ENCODE assay signal across 8 cellular contexts in genomic region chr4:38866973-38867477, GRCh38. TPM values are rescaled to one million over a fixed set of nuclear protein-coding genes. Genes with fewer than 3 reads are reported as not detected.
DNase-seq lines count a peak whose midpoint lies in the region; ATAC-seq and TF ChIP-seq lines count a peak whose summit lies in the region.

No MANE protein-coding gene starts in this region.

- H3K9me2 ChIP-seq in PC-9 (ENCODE audit: insufficient read depth), result no peaks in the 10 kb centered on the region

- CTCF ChIA-PET in PC-9 (lab: Charles Lee), result no interaction called here

- peak overlapping the region; percentile 83 for H2AFZ ChIP-seq in PC-9

- H3K27ac ChIP-seq in PC-9 (no peak overlapping the region), skin epidermis (peak overlapping the region; percentile 61 to 99 (median 95))

- H3K36me3 ChIP-seq in PC-9 (ENCODE audit: low read depth), result 0 out of 2 replicates have a peak, but pooled peaks cover 5% of the 10 kb centered on the region

- POLR2A ChIA-PET in PC-9 (lab: Charles Lee; ENCODE audit: unreplicated experiment), result interaction anchor here (0.6 kb wide), 1 partner anchor 589 kb away, joined by 6 read pairs; no protein-coding TSS in a partner anchor

- TF ChIP-seq CTCF in PC-9 (conservative IDR thresholded peaks at IDR 0.05) (no peak), fibroblast of mammary gland (conservative IDR thresholded peaks at IDR 0.05; ENCODE audit: control insufficient read depth, insufficient read depth, low read depth, low read length) (no peak)

- peaks cover 19% of the 10 kb centered on the region for H3K4me1 ChIP-seq in PC-9 (replicated peaks; ENCODE audit: insufficient read depth)

- ATAC-seq in GM21423 (IDR thresholded peaks at IDR 0.05; ENCODE audit: unreplicated experiment), result peak; percentile 16

- no peaks in the 10 kb centered on the region for H3K9me3 ChIP-seq in PC-9 (ENCODE audit: insufficient read depth, low read depth)

- H3K79me2 ChIP-seq in PC-9 (ENCODE audit: low read depth), result 0 out of 2 replicates have a peak, but pooled peaks cover 10% of the 10 kb centered on the region

- BruUV-seq in PC-9 (replicated peaks; lab: Mats Ljungman, UMichigan), result TSS peak; percentile 91

- no peaks in the 10 kb centered on the region for H4K20me1 ChIP-seq in PC-9 (ENCODE audit: insufficient read depth)

- peak overlapping the region; percentile 73 for H3K4me2 ChIP-seq in PC-9

- intact Hi-C loops in PC-9 (cut with micrococcal nuclease; ENCODE audit: unreplicated experiment), result loop anchor here (5.0 kb wide), 1 partner anchor 175 kb away; no protein-coding TSS in a partner anchor

- H3K27me3 ChIP-seq in PC-9 (ENCODE audit: insufficient read depth, low read depth), result no peaks in the 10 kb centered on the region

- H3K4me3 ChIP-seq in PC-9 (peak overlapping the region; percentile 55), fibroblast of mammary gland (ENCODE audit: control insufficient read depth, low read depth, low read length) (peak overlapping the region; percentile 49), skin epidermis (peak overlapping the region; percentile 62 to 92 (median 77))

- DNase-seq in PC-9 (no peak), fibroblast of mammary gland (ENCODE audit: low read depth) (no peak), AML-193 (lab: John Stamatoyannopoulos, UW) (no peak), A172 (ENCODE audit: low spot score) (no peak)
- DNase-seq in stimulated activated CD4-positive, alpha-beta T cell treated with anti-CD3 and anti-CD28 coated beads, Interleukin-2, amount 100 ng/mL, for 24 hours, result no peak
- DNase-seq in activated effector memory CD4-positive, alpha-beta T cell treated with Interleukin-2 at 50 U/mL for 16 hours, result no peak

- peaks cover 6% of the 10 kb centered on the region; the same call in 1 of the 2 replicates for H3F3A ChIP-seq in PC-9 (ENCODE audit: insufficient read depth, low read depth)

RNA-seq across cellular contexts. Expression of gene FAM114A1, which starts 0.6 kb away (rescaled TPM):
- 73.7 and 80.4 TPM in 2 replicates for total RNA-seq in PC-9 (2021)
- total RNA-seq in A172 (2014; rRNA removed; shearing (Covaris generic)), result 85.3 and 89.1 TPM in 2 replicates

RNA-seq across cellular contexts. Expression of gene TLR6, which starts 10.4 kb away (rescaled TPM):
- total RNA-seq in PC-9 (2021), result 7.9 and 9.3 TPM in 2 replicates
- 8.1 and 11.0 TPM in 2 replicates for total RNA-seq in A172 (2014; rRNA removed; shearing (Covaris generic))
